In the genomic region with DNA sequence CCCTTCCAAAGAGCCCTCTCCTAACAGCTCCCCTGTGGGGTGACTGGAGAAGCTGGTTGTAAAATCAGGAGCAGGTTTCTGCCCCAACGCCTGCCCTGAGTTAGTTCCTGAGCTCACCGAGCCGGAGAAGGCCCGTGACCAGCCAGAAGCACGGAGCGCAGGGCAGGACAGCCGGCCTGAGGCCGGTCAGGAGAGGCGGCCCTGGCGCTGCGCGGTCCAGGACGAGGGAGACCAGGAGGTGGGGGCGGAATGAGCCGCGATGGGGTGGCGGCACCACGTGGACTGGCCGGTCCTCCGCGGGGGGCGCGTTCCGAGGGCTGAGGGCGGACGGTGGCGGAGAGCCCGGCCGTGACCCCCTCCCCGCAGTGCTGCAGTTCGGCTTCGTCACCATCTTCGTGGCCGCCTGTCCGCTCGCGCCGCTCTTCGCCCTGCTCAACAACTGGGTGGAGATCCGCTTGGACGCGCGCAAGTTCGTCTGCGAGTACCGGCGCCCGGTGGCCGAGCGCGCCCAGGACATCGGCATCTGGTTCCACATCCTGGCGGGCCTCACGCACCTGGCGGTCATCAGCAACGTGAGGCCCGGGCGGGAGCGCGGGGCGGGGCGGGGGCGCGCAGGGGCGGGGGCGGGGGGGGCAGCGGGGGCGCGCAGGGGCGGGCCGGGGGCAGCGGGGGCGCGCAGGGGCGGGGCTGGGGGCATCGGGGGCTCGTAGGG, we compare ENCODE assay signal across 1 cellular context.
TF ChIP-seq lines count a peak whose summit lies in the region.

No MANE protein-coding gene starts in this region.

TF ChIP-seq in HepG2, 621 proteins besides CTCF, POLR2A, EP300 and RAD21 (continued from another document and continues in another):
- TF ChIP-seq, protein P1, sequence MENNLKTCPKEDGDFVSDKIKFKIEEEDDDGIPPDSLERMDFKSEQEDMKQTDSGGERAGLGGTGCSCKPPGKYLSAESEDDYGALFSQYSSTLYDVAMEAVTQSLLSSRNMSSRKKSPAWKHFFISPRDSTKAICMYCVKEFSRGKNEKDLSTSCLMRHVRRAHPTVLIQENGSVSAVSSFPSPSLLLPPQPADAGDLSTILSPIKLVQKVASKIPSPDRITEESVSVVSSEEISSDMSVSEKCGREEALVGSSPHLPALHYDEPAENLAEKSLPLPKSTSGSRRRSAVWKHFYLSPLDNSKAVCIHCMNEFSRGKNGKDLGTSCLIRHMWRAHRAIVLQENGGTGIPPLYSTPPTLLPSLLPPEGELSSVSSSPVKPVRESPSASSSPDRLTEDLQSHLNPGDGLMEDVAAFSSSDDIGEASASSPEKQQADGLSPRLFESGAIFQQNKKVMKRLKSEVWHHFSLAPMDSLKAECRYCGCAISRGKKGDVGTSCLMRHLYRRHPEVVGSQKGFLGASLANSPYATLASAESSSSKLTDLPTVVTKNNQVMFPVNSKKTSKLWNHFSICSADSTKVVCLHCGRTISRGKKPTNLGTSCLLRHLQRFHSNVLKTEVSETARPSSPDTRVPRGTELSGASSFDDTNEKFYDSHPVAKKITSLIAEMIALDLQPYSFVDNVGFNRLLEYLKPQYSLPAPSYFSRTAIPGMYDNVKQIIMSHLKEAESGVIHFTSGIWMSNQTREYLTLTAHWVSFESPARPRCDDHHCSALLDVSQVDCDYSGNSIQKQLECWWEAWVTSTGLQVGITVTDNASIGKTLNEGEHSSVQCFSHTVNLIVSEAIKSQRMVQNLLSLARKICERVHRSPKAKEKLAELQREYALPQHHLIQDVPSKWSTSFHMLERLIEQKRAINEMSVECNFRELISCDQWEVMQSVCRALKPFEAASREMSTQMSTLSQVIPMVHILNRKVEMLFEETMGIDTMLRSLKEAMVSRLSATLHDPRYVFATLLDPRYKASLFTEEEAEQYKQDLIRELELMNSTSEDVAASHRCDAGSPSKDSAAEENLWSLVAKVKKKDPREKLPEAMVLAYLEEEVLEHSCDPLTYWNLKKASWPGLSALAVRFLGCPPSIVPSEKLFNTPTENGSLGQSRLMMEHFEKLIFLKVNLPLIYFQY (CRISPR knock-in tag; IDR thresholded peaks at IDR 0.05; ENCODE audit: borderline replicate concordance) = no peak
- TF ChIP-seq ZNF263 (CRISPR knock-in tag; IDR thresholded peaks at IDR 0.05) (peak; percentile 82), CAMTA2 (CRISPR knock-in tag; IDR thresholded peaks at IDR 0.05; ENCODE audit: borderline replicate concordance) (no peak), ZNF724P (CRISPR knock-in tag; IDR thresholded peaks at IDR 0.05; ENCODE audit: borderline replicate concordance) (peak; percentile 87), ELF1 (CRISPR knock-in tag; IDR thresholded peaks at IDR 0.05) (no peak), ZNF382 (CRISPR knock-in tag; IDR thresholded peaks at IDR 0.05; ENCODE audit: borderline replicate concordance) (no peak), ZNF564 (CRISPR knock-in tag; IDR thresholded peaks at IDR 0.05) (peak; percentile 90), CBX2 (IDR thresholded peaks at IDR 0.05; ENCODE audit: low read depth, low read length) (no peak), CBX2 (CRISPR knock-in tag; IDR thresholded peaks at IDR 0.05; ENCODE audit: low read depth) (peak; percentile 71; the same call in 1 of the 2 replicates), ZFP62 (CRISPR knock-in tag; IDR thresholded peaks at IDR 0.05) (no peak), ETV6 (CRISPR knock-in tag; conservative IDR thresholded peaks at IDR 0.05) (peak; percentile 60; the same call in 1 of the 2 replicates), ATM (IDR thresholded peaks at IDR 0.05; ENCODE audit: borderline replicate concordance) (no peak), JUN (CRISPR knock-in tag; IDR thresholded peaks at IDR 0.05) (no peak), ZNF552 (CRISPR knock-in tag; IDR thresholded peaks at IDR 0.05; ENCODE audit: borderline replicate concordance) (peak; percentile 97), NFIC (IDR thresholded peaks at IDR 0.05; ENCODE audit: low read length) (no peak), ZNF546 (CRISPR knock-in tag; conservative IDR thresholded peaks at IDR 0.05) (peak; percentile 95; the same call in 1 of the 2 replicates), BORCS8-MEF2B (CRISPR knock-in tag; IDR thresholded peaks at IDR 0.05) (peak; percentile 95), KAT8 (CRISPR knock-in tag; IDR thresholded peaks at IDR 0.05) (peak; percentile 55), LCORL (IDR thresholded peaks at IDR 0.05) (no peak), LCORL (CRISPR knock-in tag; IDR thresholded peaks at IDR 0.05) (peak; percentile 90), ZNF746 (CRISPR knock-in tag; IDR thresholded peaks at IDR 0.05) (peak; percentile 45; the same call in 1 of the 2 replicates)
- TF ChIP-seq, protein P2, sequence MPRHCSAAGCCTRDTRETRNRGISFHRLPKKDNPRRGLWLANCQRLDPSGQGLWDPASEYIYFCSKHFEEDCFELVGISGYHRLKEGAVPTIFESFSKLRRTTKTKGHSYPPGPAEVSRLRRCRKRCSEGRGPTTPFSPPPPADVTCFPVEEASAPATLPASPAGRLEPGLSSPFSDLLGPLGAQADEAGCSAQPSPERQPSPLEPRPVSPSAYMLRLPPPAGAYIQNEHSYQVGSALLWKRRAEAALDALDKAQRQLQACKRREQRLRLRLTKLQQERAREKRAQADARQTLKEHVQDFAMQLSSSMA (CRISPR knock-in tag; IDR thresholded peaks at IDR 0.05) = 0 out of 2 replicates have a peak, but pooled peaks have one; percentile 26
- TF ChIP-seq, protein P3, sequence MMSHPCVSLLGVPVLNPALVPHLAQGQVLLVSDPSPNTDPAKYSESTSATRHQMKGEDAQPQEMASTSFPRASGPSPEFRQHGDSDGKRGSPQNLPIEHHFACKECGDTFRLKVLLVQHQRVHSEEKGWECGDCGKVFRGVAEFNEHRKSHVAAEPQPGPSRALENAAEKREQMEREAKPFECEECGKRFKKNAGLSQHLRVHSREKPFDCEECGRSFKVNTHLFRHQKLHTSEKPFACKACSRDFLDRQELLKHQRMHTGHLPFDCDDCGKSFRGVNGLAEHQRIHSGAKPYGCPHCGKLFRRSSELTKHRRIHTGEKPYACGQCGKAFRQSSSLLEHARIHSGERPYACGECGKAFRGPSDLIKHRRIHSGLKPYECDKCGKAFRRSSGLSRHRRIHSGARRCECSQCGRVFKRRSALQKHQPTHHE (CRISPR knock-in tag; IDR thresholded peaks at IDR 0.05; ENCODE audit: borderline replicate concordance) = peak; percentile 81; the same call in 1 of the 2 replicates
- TF ChIP-seq, protein P4, sequence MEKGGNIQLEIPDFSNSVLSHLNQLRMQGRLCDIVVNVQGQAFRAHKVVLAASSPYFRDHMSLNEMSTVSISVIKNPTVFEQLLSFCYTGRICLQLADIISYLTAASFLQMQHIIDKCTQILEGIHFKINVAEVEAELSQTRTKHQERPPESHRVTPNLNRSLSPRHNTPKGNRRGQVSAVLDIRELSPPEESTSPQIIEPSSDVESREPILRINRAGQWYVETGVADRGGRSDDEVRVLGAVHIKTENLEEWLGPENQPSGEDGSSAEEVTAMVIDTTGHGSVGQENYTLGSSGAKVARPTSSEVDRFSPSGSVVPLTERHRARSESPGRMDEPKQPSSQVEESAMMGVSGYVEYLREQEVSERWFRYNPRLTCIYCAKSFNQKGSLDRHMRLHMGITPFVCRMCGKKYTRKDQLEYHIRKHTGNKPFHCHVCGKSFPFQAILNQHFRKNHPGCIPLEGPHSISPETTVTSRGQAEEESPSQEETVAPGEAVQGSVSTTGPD (CRISPR knock-in tag; IDR thresholded peaks at IDR 0.05) = no peak
- TF ChIP-seq, protein P5, sequence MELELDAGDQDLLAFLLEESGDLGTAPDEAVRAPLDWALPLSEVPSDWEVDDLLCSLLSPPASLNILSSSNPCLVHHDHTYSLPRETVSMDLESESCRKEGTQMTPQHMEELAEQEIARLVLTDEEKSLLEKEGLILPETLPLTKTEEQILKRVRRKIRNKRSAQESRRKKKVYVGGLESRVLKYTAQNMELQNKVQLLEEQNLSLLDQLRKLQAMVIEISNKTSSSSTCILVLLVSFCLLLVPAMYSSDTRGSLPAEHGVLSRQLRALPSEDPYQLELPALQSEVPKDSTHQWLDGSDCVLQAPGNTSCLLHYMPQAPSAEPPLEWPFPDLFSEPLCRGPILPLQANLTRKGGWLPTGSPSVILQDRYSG (CRISPR knock-in tag; IDR thresholded peaks at IDR 0.05) = no peak
- TF ChIP-seq, protein P6, sequence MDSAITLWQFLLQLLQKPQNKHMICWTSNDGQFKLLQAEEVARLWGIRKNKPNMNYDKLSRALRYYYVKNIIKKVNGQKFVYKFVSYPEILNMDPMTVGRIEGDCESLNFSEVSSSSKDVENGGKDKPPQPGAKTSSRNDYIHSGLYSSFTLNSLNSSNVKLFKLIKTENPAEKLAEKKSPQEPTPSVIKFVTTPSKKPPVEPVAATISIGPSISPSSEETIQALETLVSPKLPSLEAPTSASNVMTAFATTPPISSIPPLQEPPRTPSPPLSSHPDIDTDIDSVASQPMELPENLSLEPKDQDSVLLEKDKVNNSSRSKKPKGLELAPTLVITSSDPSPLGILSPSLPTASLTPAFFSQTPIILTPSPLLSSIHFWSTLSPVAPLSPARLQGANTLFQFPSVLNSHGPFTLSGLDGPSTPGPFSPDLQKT (CRISPR knock-in tag; IDR thresholded peaks at IDR 0.05; ENCODE audit: borderline replicate concordance) = no peak
- TF ChIP-seq, protein P7, sequence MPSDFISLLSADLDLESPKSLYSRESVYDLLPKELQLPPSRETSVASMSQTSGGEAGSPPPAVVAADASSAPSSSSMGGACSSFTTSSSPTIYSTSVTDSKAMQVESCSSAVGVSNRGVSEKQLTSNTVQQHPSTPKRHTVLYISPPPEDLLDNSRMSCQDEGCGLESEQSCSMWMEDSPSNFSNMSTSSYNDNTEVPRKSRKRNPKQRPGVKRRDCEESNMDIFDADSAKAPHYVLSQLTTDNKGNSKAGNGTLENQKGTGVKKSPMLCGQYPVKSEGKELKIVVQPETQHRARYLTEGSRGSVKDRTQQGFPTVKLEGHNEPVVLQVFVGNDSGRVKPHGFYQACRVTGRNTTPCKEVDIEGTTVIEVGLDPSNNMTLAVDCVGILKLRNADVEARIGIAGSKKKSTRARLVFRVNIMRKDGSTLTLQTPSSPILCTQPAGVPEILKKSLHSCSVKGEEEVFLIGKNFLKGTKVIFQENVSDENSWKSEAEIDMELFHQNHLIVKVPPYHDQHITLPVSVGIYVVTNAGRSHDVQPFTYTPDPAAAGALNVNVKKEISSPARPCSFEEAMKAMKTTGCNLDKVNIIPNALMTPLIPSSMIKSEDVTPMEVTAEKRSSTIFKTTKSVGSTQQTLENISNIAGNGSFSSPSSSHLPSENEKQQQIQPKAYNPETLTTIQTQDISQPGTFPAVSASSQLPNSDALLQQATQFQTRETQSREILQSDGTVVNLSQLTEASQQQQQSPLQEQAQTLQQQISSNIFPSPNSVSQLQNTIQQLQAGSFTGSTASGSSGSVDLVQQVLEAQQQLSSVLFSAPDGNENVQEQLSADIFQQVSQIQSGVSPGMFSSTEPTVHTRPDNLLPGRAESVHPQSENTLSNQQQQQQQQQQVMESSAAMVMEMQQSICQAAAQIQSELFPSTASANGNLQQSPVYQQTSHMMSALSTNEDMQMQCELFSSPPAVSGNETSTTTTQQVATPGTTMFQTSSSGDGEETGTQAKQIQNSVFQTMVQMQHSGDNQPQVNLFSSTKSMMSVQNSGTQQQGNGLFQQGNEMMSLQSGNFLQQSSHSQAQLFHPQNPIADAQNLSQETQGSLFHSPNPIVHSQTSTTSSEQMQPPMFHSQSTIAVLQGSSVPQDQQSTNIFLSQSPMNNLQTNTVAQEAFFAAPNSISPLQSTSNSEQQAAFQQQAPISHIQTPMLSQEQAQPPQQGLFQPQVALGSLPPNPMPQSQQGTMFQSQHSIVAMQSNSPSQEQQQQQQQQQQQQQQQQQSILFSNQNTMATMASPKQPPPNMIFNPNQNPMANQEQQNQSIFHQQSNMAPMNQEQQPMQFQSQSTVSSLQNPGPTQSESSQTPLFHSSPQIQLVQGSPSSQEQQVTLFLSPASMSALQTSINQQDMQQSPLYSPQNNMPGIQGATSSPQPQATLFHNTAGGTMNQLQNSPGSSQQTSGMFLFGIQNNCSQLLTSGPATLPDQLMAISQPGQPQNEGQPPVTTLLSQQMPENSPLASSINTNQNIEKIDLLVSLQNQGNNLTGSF (CRISPR knock-in tag; IDR thresholded peaks at IDR 0.05) = 0 out of 2 replicates have a peak, but pooled peaks have one; percentile 32
- TF ChIP-seq, protein P8, sequence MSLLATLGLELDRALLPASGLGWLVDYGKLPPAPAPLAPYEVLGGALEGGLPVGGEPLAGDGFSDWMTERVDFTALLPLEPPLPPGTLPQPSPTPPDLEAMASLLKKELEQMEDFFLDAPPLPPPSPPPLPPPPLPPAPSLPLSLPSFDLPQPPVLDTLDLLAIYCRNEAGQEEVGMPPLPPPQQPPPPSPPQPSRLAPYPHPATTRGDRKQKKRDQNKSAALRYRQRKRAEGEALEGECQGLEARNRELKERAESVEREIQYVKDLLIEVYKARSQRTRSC (CRISPR knock-in tag; IDR thresholded peaks at IDR 0.05; ENCODE audit: low read depth) = no peak
- TF ChIP-seq, protein P9, sequence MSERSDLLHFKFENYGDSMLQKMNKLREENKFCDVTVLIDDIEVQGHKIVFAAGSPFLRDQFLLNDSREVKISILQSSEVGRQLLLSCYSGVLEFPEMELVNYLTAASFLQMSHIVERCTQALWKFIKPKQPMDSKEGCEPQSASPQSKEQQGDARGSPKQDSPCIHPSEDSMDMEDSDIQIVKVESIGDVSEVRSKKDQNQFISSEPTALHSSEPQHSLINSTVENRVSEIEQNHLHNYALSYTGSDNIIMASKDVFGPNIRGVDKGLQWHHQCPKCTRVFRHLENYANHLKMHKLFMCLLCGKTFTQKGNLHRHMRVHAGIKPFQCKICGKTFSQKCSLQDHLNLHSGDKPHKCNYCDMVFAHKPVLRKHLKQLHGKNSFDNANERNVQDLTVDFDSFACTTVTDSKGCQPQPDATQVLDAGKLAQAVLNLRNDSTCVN (CRISPR knock-in tag; IDR thresholded peaks at IDR 0.05; ENCODE audit: borderline replicate concordance) = peak; percentile 68; the same call in 1 of the 2 replicates
- TF ChIP-seq, protein P10, sequence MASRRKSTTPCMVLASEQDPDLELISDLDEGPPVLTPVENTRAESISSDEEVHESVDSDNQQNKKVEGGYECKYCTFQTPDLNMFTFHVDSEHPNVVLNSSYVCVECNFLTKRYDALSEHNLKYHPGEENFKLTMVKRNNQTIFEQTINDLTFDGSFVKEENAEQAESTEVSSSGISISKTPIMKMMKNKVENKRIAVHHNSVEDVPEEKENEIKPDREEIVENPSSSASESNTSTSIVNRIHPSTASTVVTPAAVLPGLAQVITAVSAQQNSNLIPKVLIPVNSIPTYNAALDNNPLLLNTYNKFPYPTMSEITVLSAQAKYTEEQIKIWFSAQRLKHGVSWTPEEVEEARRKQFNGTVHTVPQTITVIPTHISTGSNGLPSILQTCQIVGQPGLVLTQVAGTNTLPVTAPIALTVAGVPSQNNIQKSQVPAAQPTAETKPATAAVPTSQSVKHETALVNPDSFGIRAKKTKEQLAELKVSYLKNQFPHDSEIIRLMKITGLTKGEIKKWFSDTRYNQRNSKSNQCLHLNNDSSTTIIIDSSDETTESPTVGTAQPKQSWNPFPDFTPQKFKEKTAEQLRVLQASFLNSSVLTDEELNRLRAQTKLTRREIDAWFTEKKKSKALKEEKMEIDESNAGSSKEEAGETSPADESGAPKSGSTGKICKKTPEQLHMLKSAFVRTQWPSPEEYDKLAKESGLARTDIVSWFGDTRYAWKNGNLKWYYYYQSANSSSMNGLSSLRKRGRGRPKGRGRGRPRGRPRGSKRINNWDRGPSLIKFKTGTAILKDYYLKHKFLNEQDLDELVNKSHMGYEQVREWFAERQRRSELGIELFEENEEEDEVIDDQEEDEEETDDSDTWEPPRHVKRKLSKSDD (CRISPR knock-in tag; IDR thresholded peaks at IDR 0.05; ENCODE audit: low read depth) = peak; percentile 71; the same call in 1 of the 2 replicates
